ENCODE assay signal across 8 cellular contexts in the genomic region with DNA sequence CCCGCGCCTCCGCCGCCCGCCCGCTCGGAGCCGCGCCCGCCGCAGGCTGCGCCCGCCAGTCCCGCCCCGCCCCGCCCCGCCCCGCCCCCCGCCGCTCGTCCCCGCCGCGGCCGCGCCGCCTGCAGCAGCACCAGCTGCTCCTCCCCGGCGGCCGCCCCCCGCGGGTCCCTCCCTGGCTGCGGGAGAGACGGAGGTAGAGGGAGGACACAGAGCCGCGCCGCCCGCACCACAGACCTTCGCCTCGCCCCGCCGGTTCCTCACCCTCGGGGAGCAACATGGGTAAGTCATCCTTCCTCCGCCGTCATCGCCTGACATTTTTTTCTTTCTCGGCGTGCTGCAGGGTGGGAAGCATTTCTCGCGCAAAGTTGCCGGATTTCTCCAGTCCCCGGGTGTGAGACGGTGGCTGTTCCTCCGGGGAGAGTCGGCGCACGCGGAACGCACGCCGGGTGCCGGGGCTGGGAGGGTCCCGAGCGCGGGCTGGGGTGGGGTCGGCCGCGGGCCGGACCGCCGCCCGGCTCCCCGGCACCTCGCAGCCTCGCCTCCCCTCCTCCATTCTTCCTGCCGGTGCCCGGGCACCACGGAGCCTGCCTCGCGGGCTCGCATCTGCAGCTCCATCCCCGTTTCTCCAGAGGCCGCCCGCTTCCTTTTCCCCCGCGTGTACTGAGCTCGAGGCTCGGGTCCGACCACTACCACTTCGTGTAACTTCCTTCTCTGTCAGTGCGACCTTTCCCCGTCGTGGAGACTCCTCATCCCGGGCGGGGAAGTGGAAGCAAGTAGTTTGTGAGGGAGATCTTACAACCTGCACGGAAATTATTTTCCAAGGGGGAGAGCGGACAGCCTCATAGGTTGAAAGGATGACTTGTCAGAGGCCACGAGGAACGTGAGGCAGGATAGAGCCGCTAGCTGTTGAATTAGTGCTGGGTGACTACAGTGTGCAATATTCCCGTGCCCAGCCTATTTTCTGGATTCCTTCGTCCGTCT.
DNase-seq lines count a peak whose midpoint lies in the region; ATAC-seq lines count a peak whose summit lies in the region.

A gene with protein sequence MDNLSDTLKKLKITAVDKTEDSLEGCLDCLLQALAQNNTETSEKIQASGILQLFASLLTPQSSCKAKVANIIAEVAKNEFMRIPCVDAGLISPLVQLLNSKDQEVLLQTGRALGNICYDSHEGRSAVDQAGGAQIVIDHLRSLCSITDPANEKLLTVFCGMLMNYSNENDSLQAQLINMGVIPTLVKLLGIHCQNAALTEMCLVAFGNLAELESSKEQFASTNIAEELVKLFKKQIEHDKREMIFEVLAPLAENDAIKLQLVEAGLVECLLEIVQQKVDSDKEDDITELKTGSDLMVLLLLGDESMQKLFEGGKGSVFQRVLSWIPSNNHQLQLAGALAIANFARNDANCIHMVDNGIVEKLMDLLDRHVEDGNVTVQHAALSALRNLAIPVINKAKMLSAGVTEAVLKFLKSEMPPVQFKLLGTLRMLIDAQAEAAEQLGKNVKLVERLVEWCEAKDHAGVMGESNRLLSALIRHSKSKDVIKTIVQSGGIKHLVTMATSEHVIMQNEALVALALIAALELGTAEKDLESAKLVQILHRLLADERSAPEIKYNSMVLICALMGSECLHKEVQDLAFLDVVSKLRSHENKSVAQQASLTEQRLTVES (plus strand): TSS at position 94 of the 981 bp plus-strand sequence. CDS start 182 bp downstream, at position 276.

- H3K27me3 Mint-ChIP-seq in memory B cell, result no peaks in the 10 kb centered on the region

- H3K9me3 Mint-ChIP-seq in memory B cell, result no peaks in the 10 kb centered on the region

- H3K4me3 Mint-ChIP-seq in memory B cell, result peak within 1 kb of the TSS; percentile 98

- DNase-seq in activated naive CD4-positive, alpha-beta T cell (lab: John Stamatoyannopoulos, UW), result peak; percentile 55 to 81 (median 68)
- DNase-seq in activated naive CD4-positive, alpha-beta T cell treated with anti-CD3 and anti-CD28 coated beads, Interleukin-2, amount 50 U/mL, for 16 hours, result no peak
- DNase-seq in NCI-H2171 treated with DMSO at 0.1 percent for 48 hours (lab: John Stamatoyannopoulos, UW) (peak; percentile 66), memory B cell (ENCODE audit: low spot score in 2 of 2) (peak; percentile 2 to 60)
- peak; percentile 13 to 58 for DNase-seq in activated CD4-positive, alpha-beta T cell treated with anti-CD3 and anti-CD28 coated beads, Interleukin-2, amount 50 U/mL, for 4 hours
- peak; percentile 29 for DNase-seq in stimulated activated CD8-positive, alpha-beta memory T cell treated with anti-CD3 and anti-CD28 coated beads, Interleukin-15, amount 100 ng/mL, for 1 hour (ENCODE audit: low read depth)

- no peaks in the 10 kb centered on the region for H3K27me3 ChIP-seq in endocrine pancreas (ENCODE audit: control insufficient read depth, insufficient read depth, low read length)

- H3K4me3 ChIP-seq in endocrine pancreas (ENCODE audit: control insufficient read depth, insufficient read depth, low read length), result peak within 1 kb of the TSS; percentile 94

- peaks cover 8% of the 10 kb centered on the region for H3K4me1 ChIP-seq in endocrine pancreas (ENCODE audit: control insufficient read depth, insufficient read depth, low read length)

- H3K9me3 ChIP-seq in endocrine pancreas (ENCODE audit: control insufficient read depth, low read length), result no peaks in the 10 kb centered on the region

- peak within 1 kb of the TSS; percentile 88 for H3K27ac Mint-ChIP-seq in memory B cell

- peaks cover 39% of the 10 kb centered on the region for H3K4me1 Mint-ChIP-seq in memory B cell

- no peaks in the 10 kb centered on the region for H3K36me3 ChIP-seq in endocrine pancreas (ENCODE audit: control insufficient read depth, insufficient read depth, low read length)

- peak within 1 kb of the TSS; percentile 86 for H3K9ac ChIP-seq in endocrine pancreas (ENCODE audit: control insufficient read depth, insufficient read depth, low read length)

- ATAC-seq in HG02973 (IDR thresholded peaks at IDR 0.05; ENCODE audit: unreplicated experiment) (peak; percentile 12), memory B cell (ENCODE audit: low read depth) (peak; percentile 6)

- peaks cover 1% of the 10 kb centered on the region for H3K36me3 Mint-ChIP-seq in memory B cell
